Comparison of ENCODE assay signal across 9 cellular contexts in the genomic region with DNA sequence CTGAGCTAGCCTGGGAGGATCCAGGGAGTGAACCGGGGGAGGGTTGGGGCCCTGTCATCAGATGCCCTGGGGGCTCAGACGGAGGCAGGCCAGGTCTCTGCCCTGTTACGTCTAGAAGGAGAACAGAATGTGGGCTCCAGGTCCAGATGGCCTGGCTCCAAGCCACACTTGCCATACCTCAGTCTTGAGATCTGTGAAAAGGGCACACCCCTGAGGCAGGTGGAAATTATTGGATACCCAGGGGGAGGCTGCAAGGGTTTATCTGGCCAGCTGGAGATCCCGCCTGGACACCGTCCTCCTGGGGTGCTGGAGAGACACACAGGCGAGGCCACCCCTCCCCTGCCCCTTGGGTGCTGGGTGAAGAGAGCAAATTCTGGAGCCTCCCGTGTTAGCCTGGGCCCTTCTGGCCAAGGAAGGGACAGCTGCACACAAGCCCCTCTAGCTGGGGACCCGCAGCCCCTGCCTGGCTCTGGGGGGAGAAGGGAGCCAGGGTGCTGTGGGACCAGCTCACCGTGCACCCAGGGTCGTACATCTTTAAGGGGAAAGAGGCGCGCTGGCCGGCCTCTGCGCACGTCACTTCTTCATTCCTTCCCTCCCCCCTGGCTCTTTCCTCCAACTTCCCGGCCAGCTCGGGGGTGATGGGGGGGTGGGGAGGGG. TPM values are rescaled to one million over a fixed set of nuclear protein-coding genes. Genes with fewer than 3 reads are reported as not detected.
DNase-seq lines count a peak whose midpoint lies in the region; ATAC-seq and FAIRE-seq lines count a peak whose summit lies in the region.
"Had no signal": no experiment of that assay in that cellular context is flagged by ENCODE, and none has a peak within 500 bp of the region (broad histone marks: within the 10 kb centered on the region; RNA-seq: fewer than 3 reads in every experiment).

No MANE protein-coding gene starts in this region.

- H3K9me3 ChIP-seq in mononuclear cell (ENCODE audit: low read depth, low read length), result no peaks in the 10 kb centered on the region

- no peak for ATAC-seq in HG03095 (IDR thresholded peaks at IDR 0.05; ENCODE audit: unreplicated experiment)

- peak overlapping the region; percentile 43 for H3K4me3 ChIP-seq in mononuclear cell (ENCODE audit: low read length)

- no peak for FAIRE-seq in GM19239 (lab: Jason Lieb, UNC)
- FAIRE-seq: GM18507 had no signal

- H3K27me3 ChIP-seq in mononuclear cell (ENCODE audit: insufficient read depth, low read length), result no peaks in the 10 kb centered on the region

- H3K4me1 ChIP-seq in mononuclear cell (ENCODE audit: insufficient read depth, low read length), result peaks cover 51% of the 10 kb centered on the region

- peak; percentile 23 for DNase-seq in activated T-cell treated with anti-CD3 and anti-CD28 coated beads, Interleukin-2, amount 50 U/mL, for 1 hour
- DNase-seq in activated T-cell treated with anti-CD3 and anti-CD28 coated beads for 4 hours, result no peak
- peak; percentile 78 for DNase-seq in RKO (ENCODE audit: low spot score)
- peak; percentile 53 for DNase-seq in dermis blood vessel endothelial cell
- DNase-seq in GM19239 (ENCODE audit: insufficient read length, low spot score), result no peak
- no peak for DNase-seq in inferior parietal cortex (ENCODE audit: extremely low spot score)

RNA-seq across cellular contexts. Expression of gene NFIC, which starts 0.8 kb away (rescaled TPM):
- total RNA-seq in dermis blood vessel endothelial cell (33.0 and 59.0 TPM in 2 replicates), mononuclear cell (17.3 TPM)

Comparison
In these comparisons a context has a peak if more than half of its experiments do, and no peak if none do; other contexts are left out.
1. DNase-seq: peak in activated T-cell treated with anti-CD3 and anti-CD28 coated beads, Interleukin-2, amount 50 U/mL, for 1 hour (single experiment), RKO (single experiment) and dermis blood vessel endothelial cell (single experiment); none in activated T-cell treated with anti-CD3 and anti-CD28 coated beads for 4 hours (single experiment), GM19239 (single experiment) and inferior parietal cortex (single experiment).